In genomic region chr3:54877675-54878544, GRCh38 we compare ENCODE assay signal across 34 cellular contexts. TPM values are rescaled to one million over a fixed set of nuclear protein-coding genes. Genes with fewer than 3 reads are reported as not detected.
DNase-seq lines count a peak whose midpoint lies in the region; ATAC-seq and TF ChIP-seq lines count a peak whose summit lies in the region.
"Had no signal": no experiment of that assay in that cellular context is flagged by ENCODE, and none has a peak within 500 bp of the region (broad histone marks: within the 10 kb centered on the region; RNA-seq: fewer than 3 reads in every experiment).

No MANE protein-coding gene starts in this region.

- DNase-seq in HFFc6 (peak; percentile 37), adipocyte (ENCODE audit: low read depth) (peak; percentile 71), islet precursor cell (peak; percentile 88), endodermal cell (no peak), COLO829 (ENCODE audit: low spot score) (no peak)
- no peak for DNase-seq in activated CD8-positive, alpha-beta memory T cell treated with anti-CD3 and anti-CD28 coated beads for 24 hours
- DNase-seq: activated CD4-positive, alpha-beta T cell treated with anti-CD3 and anti-CD28 coated beads for 36 hours; activated CD8-positive, alpha-beta T cell treated with anti-CD3 and anti-CD28 coated beads, Interleukin-2, amount 10 ng/mL, durations not matched to agents 7 days and 5 days; aorta; colonic mucosa; DMS79 treated with DMSO at 0.1 percent for 48 hours; effector memory CD4-positive, alpha-beta T cell; heart right ventricle; kidney glomerular epithelial cell; lower lobe of right lung; MM.1S; NCI-H1930; NCI-H524 treated with DMSO at 0.1 percent for 48 hours; stimulated activated naive B cell treated with anti-CD40 and anti-IgM and Interleukin-4, amounts not matched to agents 10 μg/mL and 1 μg/mL and 100 μg/mL, for 72 hours; substantia nigra; upper lobe of right lung had no signal

- H3K9me3 ChIP-seq in adipocyte (ENCODE audit: control insufficient read depth, low read length) (no peaks in the 10 kb centered on the region), endodermal cell (ENCODE audit: control insufficient read depth, low read length) (no peaks in the 10 kb centered on the region)
- H3K9me3 ChIP-seq: colonic mucosa, lower lobe of right lung, upper lobe of right lung had no signal

- no peak overlapping the region for H3K9ac ChIP-seq in adipocyte (ENCODE audit: low read length)
- no peak overlapping the region for H3K9ac ChIP-seq in endodermal cell (ENCODE audit: extremely low read depth, low read length, poor library complexity, severe bottlenecking)
- H3K9ac ChIP-seq: KMS-11 had no signal

- no peak for ATAC-seq in HG02678 (IDR thresholded peaks at IDR 0.05; ENCODE audit: unreplicated experiment)
- ATAC-seq: activated CD4-positive, alpha-beta T cell treated with anti-CD3 and anti-CD28 coated beads for 36 hours; activated CD8-positive, alpha-beta T cell treated with anti-CD3 and anti-CD28 coated beads, Interleukin-2, amount 10 ng/mL, durations not matched to agents 7 days and 5 days; activated naive CD4-positive, alpha-beta T cell treated with anti-CD3 and anti-CD28 coated beads, Interleukin-2, amount 50 U/mL, for 72 hours; heart right ventricle; lower lobe of right lung; natural killer cell treated with Interleukin-12 subunit alpha and Interleukin-12 subunit beta and Interleukin-15 and Interleukin-18, amount 100 ng/mL, for 72 hours; stimulated activated naive B cell treated with anti-CD40 and anti-IgM and Interleukin-4, amounts not matched to agents 10 μg/mL and 1 μg/mL and 100 μg/mL, for 72 hours; upper lobe of right lung had no signal

- TF ChIP-seq CTCF in HFFc6 (IDR thresholded peaks at IDR 0.05), result no peak
- no peak for TF ChIP-seq CTCF in endodermal cell (conservative IDR thresholded peaks at IDR 0.05)

- H3K27me3 Mint-ChIP-seq in HFFc6 (ENCODE audit: insufficient read depth), result no peaks in the 10 kb centered on the region
- peaks cover 6% of the 10 kb centered on the region for H3K27me3 Mint-ChIP-seq in endodermal cell (ENCODE audit: insufficient read depth)
- H3K27me3 Mint-ChIP-seq: activated CD4-positive, alpha-beta T cell treated with anti-CD3 and anti-CD28 coated beads for 36 hours; natural killer cell treated with Interleukin-12 subunit alpha and Interleukin-12 subunit beta and Interleukin-15 and Interleukin-18, amount 100 ng/mL, for 72 hours had no signal

- H3K36me3 ChIP-seq in adipocyte (ENCODE audit: control insufficient read depth, insufficient read depth, low read length, severe bottlenecking) (no peaks in the 10 kb centered on the region), endodermal cell (ENCODE audit: control insufficient read depth, insufficient read depth, low read length) (no peaks in the 10 kb centered on the region)
- H3K36me3 ChIP-seq: colonic mucosa, heart right ventricle, lower lobe of right lung, upper lobe of right lung had no signal

- H3K27ac Mint-ChIP-seq in HFFc6 (peak overlapping the region; percentile 87), endodermal cell (no peak overlapping the region)
- H3K27ac Mint-ChIP-seq: activated CD4-positive, alpha-beta T cell treated with anti-CD3 and anti-CD28 coated beads for 36 hours; activated CD8-positive, alpha-beta T cell treated with anti-CD3 and anti-CD28 coated beads, Interleukin-2, amount 10 ng/mL, durations not matched to agents 7 days and 5 days; activated naive CD4-positive, alpha-beta T cell treated with anti-CD3 and anti-CD28 coated beads, Interleukin-2, amount 50 U/mL, for 72 hours; natural killer cell treated with Interleukin-12 subunit alpha and Interleukin-12 subunit beta and Interleukin-15 and Interleukin-18, amount 100 ng/mL, for 72 hours; stimulated activated naive B cell treated with anti-CD40 and anti-IgM and Interleukin-4, amounts not matched to agents 10 μg/mL and 1 μg/mL and 100 μg/mL, for 72 hours had no signal

- H3K36me3 Mint-ChIP-seq in HFFc6 (ENCODE audit: low read depth), result no peaks in the 10 kb centered on the region
- no peaks in the 10 kb centered on the region for H3K36me3 Mint-ChIP-seq in endodermal cell (ENCODE audit: low read depth)
- H3K36me3 Mint-ChIP-seq: activated naive CD4-positive, alpha-beta T cell treated with anti-CD3 and anti-CD28 coated beads, Interleukin-2, amount 50 U/mL, for 72 hours; natural killer cell treated with Interleukin-12 subunit alpha and Interleukin-12 subunit beta and Interleukin-15 and Interleukin-18, amount 100 ng/mL, for 72 hours; stimulated activated naive B cell treated with anti-CD40 and anti-IgM and Interleukin-4, amounts not matched to agents 10 μg/mL and 1 μg/mL and 100 μg/mL, for 72 hours had no signal

- WGBS in endodermal cell (ENCODE audit: insufficient coverage in 1 of 2, insufficient read length in 1 of 2), 2 experiments, result 76 to 91% methylated on average over 5 to 11 of the region's 11 CpGs

- H3K27me3 ChIP-seq in adipocyte (replicated peaks; ENCODE audit: control insufficient read depth, insufficient read depth, low read length) (no peaks in the 10 kb centered on the region), endodermal cell (ENCODE audit: control insufficient read depth, insufficient read depth, low read length, poor library complexity, severe bottlenecking) (peaks cover 13% of the 10 kb centered on the region)
- H3K27me3 ChIP-seq: colonic mucosa, upper lobe of right lung had no signal

- no peaks in the 10 kb centered on the region for H3K9me3 Mint-ChIP-seq in HFFc6
- H3K9me3 Mint-ChIP-seq in endodermal cell, result no peaks in the 10 kb centered on the region

- H3K4me3 ChIP-seq in adipocyte (ENCODE audit: low read length) (no peak overlapping the region), skin epidermis (no peak overlapping the region), endodermal cell (ENCODE audit: low read length) (no peak overlapping the region)
- H3K4me3 ChIP-seq: colonic mucosa, heart right ventricle, lower lobe of right lung, upper lobe of right lung had no signal

- H3K4me1 Mint-ChIP-seq in HFFc6 (ENCODE audit: low read depth) (peaks cover 78% of the 10 kb centered on the region), endodermal cell (peaks cover 10% of the 10 kb centered on the region)
- H3K4me1 Mint-ChIP-seq: activated CD4-positive, alpha-beta T cell treated with anti-CD3 and anti-CD28 coated beads for 36 hours; stimulated activated naive B cell treated with anti-CD40 and anti-IgM and Interleukin-4, amounts not matched to agents 10 μg/mL and 1 μg/mL and 100 μg/mL, for 72 hours had no signal

- peaks cover 32% of the 10 kb centered on the region for H3K4me1 ChIP-seq in adipocyte (ENCODE audit: control insufficient read depth, insufficient read depth, low read length)
- H3K4me1 ChIP-seq in endodermal cell (ENCODE audit: control insufficient read depth, insufficient read depth, low read length), result peaks cover 8% of the 10 kb centered on the region
- H3K4me1 ChIP-seq: colonic mucosa, lower lobe of right lung, upper lobe of right lung had no signal

- H3K27ac ChIP-seq in skin epidermis (peak overlapping the region in 12 of 21 experiments; percentile 8 to 85 (median 32)), endodermal cell (ENCODE audit: low read depth, low read length) (no peak overlapping the region)
- H3K27ac ChIP-seq: C4-2B, colonic mucosa, heart right ventricle, KMS-11, lower lobe of right lung, upper lobe of right lung had no signal

- H3K4me3 Mint-ChIP-seq in HFFc6 (peak overlapping the region; percentile 43), endodermal cell (no peak overlapping the region)
- H3K4me3 Mint-ChIP-seq: activated CD4-positive, alpha-beta T cell treated with anti-CD3 and anti-CD28 coated beads for 36 hours; activated CD8-positive, alpha-beta T cell treated with anti-CD3 and anti-CD28 coated beads, Interleukin-2, amount 10 ng/mL, durations not matched to agents 7 days and 5 days; natural killer cell treated with Interleukin-12 subunit alpha and Interleukin-12 subunit beta and Interleukin-15 and Interleukin-18, amount 100 ng/mL, for 72 hours; stimulated activated naive B cell treated with anti-CD40 and anti-IgM and Interleukin-4, amounts not matched to agents 10 μg/mL and 1 μg/mL and 100 μg/mL, for 72 hours had no signal

RNA-seq across cellular contexts. Expression of gene LRTM1, which starts 49.9 kb away (rescaled TPM):
- total RNA-seq in HFFc6 (2021; fragmentation: NEBNext Ultra II Directional; extraction: Animal tissue kit (Norgen Biotek cat#: 25700)), result not detected
- not detected for total RNA-seq in endodermal cell
- polyA plus RNA-seq in endodermal cell (2013, experiment 1 of 2), result 0.28 TPM
- polyA plus RNA-seq in endodermal cell (2013, experiment 2 of 2), result not detected
- total RNA-seq: activated CD4-positive, alpha-beta T cell treated with anti-CD3 and anti-CD28 coated beads for 36 hours; activated CD8-positive, alpha-beta T cell treated with anti-CD3 and anti-CD28 coated beads, Interleukin-2, amount 10 ng/mL, durations not matched to agents 7 days and 5 days; activated naive CD4-positive, alpha-beta T cell treated with anti-CD3 and anti-CD28 coated beads, Interleukin-2, amount 50 U/mL, for 72 hours; aorta; cardiac septum; colonic mucosa; frontal cortex; heart right ventricle; lower lobe of right lung; mucosa of gallbladder; natural killer cell treated with Interleukin-12 subunit alpha and Interleukin-12 subunit beta and Interleukin-15 and Interleukin-18, amount 100 ng/mL, for 72 hours; omental fat pad; T-helper 2 cell treated with Interferon-gamma antibody and Interleukin-4, amounts not matched to agents 100 ng/mL and 5 ng/mL, for 36 hours; upper lobe of right lung had no signal
- polyA plus RNA-seq: AG04450, aorta, esophagus, heart right ventricle had no signal

Comparison
In these comparisons a context has a peak if more than half of its experiments do, and no peak if none do; other contexts are left out.
1. DNase-seq: peak in HFFc6 (single experiment), adipocyte (single experiment) and islet precursor cell (single experiment); none in activated CD8-positive, alpha-beta memory T cell treated with anti-CD3 and anti-CD28 coated beads for 24 hours (single experiment), endodermal cell (single experiment) and COLO829 (single experiment).